ENCODE assay signal across 7 cellular contexts in genomic region chr13:99356216-99357089, GRCh38. TPM values are rescaled to one million over a fixed set of nuclear protein-coding genes. Genes with fewer than 3 reads are reported as not detected.
DNase-seq lines count a peak whose midpoint lies in the region; ATAC-seq and TF ChIP-seq lines count a peak whose summit lies in the region.

No MANE protein-coding gene starts in this region.

- no peak for TF ChIP-seq POLR2A in uterus (IDR thresholded peaks at IDR 0.05)

- peak overlapping the region; percentile 100 for H3K27ac Mint-ChIP-seq in central memory CD8-positive, alpha-beta T cell (ENCODE audit: low read depth)

- DNase-seq in OCI-M1 (lab: John Stamatoyannopoulos, UW), result peak; percentile 94
- DNase-seq in central memory CD8-positive, alpha-beta T cell (ENCODE audit: low spot score in 2 of 2), result peak; percentile 57 to 78
- peak; percentile 79 for DNase-seq in medulla oblongata (ENCODE audit: extremely low spot score)
- no peak for DNase-seq in uterus
- DNase-seq in NCI-H345 treated with DMSO at 0.1 percent for 48 hours (lab: John Stamatoyannopoulos, UW; ENCODE audit: unreplicated experiment), result no peak

- no peaks in the 10 kb centered on the region for H3K36me3 ChIP-seq in uterus

- H3K27me3 Mint-ChIP-seq in central memory CD8-positive, alpha-beta T cell, result no peaks in the 10 kb centered on the region

- intact Hi-C loops in uterus (cut with DNase I; ENCODE audit: low total_unique reads), result no loop called here

- peaks cover 34% of the 10 kb centered on the region for H3K36me3 Mint-ChIP-seq in central memory CD8-positive, alpha-beta T cell (ENCODE audit: insufficient read depth)

- H3K9me3 ChIP-seq in uterus, result no peaks in the 10 kb centered on the region

- H3K9me3 Mint-ChIP-seq in central memory CD8-positive, alpha-beta T cell, result no peaks in the 10 kb centered on the region

- peak overlapping the region; percentile 77 for H3K4me3 Mint-ChIP-seq in central memory CD8-positive, alpha-beta T cell

- H3K27me3 ChIP-seq in uterus, result no peaks in the 10 kb centered on the region

- H3K4me3 ChIP-seq in uterus, result no peak overlapping the region

- H3K4me1 Mint-ChIP-seq in central memory CD8-positive, alpha-beta T cell, result peaks cover 100% of the 10 kb centered on the region

- peak overlapping the region; percentile 52 to 58 for H3K27ac ChIP-seq in uterus

- H3K4me1 ChIP-seq in uterus, result no peaks in the 10 kb centered on the region

- peak; percentile 54 for ATAC-seq in GM18868 (IDR thresholded peaks at IDR 0.05; ENCODE audit: unreplicated experiment)
- peak; percentile 50 for ATAC-seq in HG02852 (IDR thresholded peaks at IDR 0.05; ENCODE audit: unreplicated experiment)
- ATAC-seq in central memory CD8-positive, alpha-beta T cell (replicated peaks; ENCODE audit: extremely low read depth, poor library complexity, severe bottlenecking), result peak; percentile 69

- TF ChIP-seq CTCF in uterus (IDR thresholded peaks at IDR 0.05), result no peak

RNA-seq across cellular contexts. Expression of gene GPR183, which starts 49.3 kb away (rescaled TPM):
- 10 to 100 TPM in 1 of 4 donors, 1 to 10 TPM in 3; 2.0 to 10.8 (median 3.8) TPM for total RNA-seq in uterus

Comparison
In these comparisons a context has a peak if more than half of its experiments do, and no peak if none do; other contexts are left out.
1. DNase-seq: peak in OCI-M1 (single experiment), central memory CD8-positive, alpha-beta T cell (2 of 2) and medulla oblongata (single experiment); none in uterus (0 of 2) and NCI-H345 treated with DMSO at 0.1 percent for 48 hours (single experiment).
2. Peak in every context shown above with its lines, with median percentiles within 50 percentile points of each other: ATAC-seq.